1 cellular context compared by ENCODE assay signal in genomic region chr21:43658094-43658725, GRCh38.
TF ChIP-seq lines count a peak whose summit lies in the region.

No MANE protein-coding gene starts in this region.

TF ChIP-seq in K562, 482 proteins besides CTCF, POLR2A, EP300 and RAD21:
- TF ChIP-seq ZC3H4 (CRISPR knock-in tag; IDR thresholded peaks at IDR 0.05; ENCODE audit: borderline replicate concordance): no peak
- TF ChIP-seq ZNF583 (CRISPR knock-in tag; IDR thresholded peaks at IDR 0.05): no peak
- no peak for TF ChIP-seq NCOA4 (IDR thresholded peaks at IDR 0.05; ENCODE audit: partially characterized antibody)
- TF ChIP-seq ZNF12 (CRISPR knock-in tag; IDR thresholded peaks at IDR 0.05): no peak
- TF ChIP-seq FOXM1 (IDR thresholded peaks at IDR 0.05; ENCODE audit: low read depth): no peak
- no peak for TF ChIP-seq FOXM1 (CRISPR knock-in tag; IDR thresholded peaks at IDR 0.05; ENCODE audit: low read depth)
- no peak for TF ChIP-seq BACH1 (tag; IDR thresholded peaks at IDR 0.05)
- TF ChIP-seq ZNF347 (CRISPR knock-in tag; IDR thresholded peaks at IDR 0.05; ENCODE audit: low read depth): no peak
- TF ChIP-seq ZNF175 (CRISPR knock-in tag; IDR thresholded peaks at IDR 0.05; ENCODE audit: low read depth): no peak
- no peak for TF ChIP-seq DNMT1 (IDR thresholded peaks at IDR 0.05)
- 0 out of 2 replicates have a peak, but pooled peaks have one; percentile 10 for TF ChIP-seq ZNF316 (IDR thresholded peaks at IDR 0.05)
- peak; percentile 37 for TF ChIP-seq ZFP36 (IDR thresholded peaks at IDR 0.05; ENCODE audit: low read depth, low read length, partially characterized antibody)
- no peak for TF ChIP-seq ZNF512 (tag; IDR thresholded peaks at IDR 0.05)
- TF ChIP-seq TCF15 (CRISPR knock-in tag; IDR thresholded peaks at IDR 0.05): no peak
- no peak for TF ChIP-seq CREB1 (IDR thresholded peaks at IDR 0.05)
- TF ChIP-seq CREB1 (CRISPR knock-in tag; IDR thresholded peaks at IDR 0.05): no peak
- TF ChIP-seq CEBPG (CRISPR knock-in tag; IDR thresholded peaks at IDR 0.05): no peak
- TF ChIP-seq CEBPG (tag; conservative IDR thresholded peaks at IDR 0.05 in 1 of 2, IDR thresholded peaks at IDR 0.05 in 1 of 2): no peak
- 0 out of 2 replicates have a peak, but pooled peaks have one; percentile 22 for TF ChIP-seq RBM14 (IDR thresholded peaks at IDR 0.05; ENCODE audit: borderline replicate concordance, insufficient read depth, low read depth, low read length)
- no peak for TF ChIP-seq ZHX1 (conservative IDR thresholded peaks at IDR 0.05; ENCODE audit: low read length)
- no peak for TF ChIP-seq NFRKB (IDR thresholded peaks at IDR 0.05; ENCODE audit: low read depth)
- no peak for TF ChIP-seq DDX20 (tag; IDR thresholded peaks at IDR 0.05; ENCODE audit: low read depth)
- no peak for TF ChIP-seq CLOCK (CRISPR knock-in tag; IDR thresholded peaks at IDR 0.05; ENCODE audit: borderline replicate concordance)
- no peak for TF ChIP-seq TAF1 (IDR thresholded peaks at IDR 0.05; ENCODE audit: control insufficient read depth, extremely low read depth, insufficient read depth, low read length, severe bottlenecking)
- TF ChIP-seq DACH1 (IDR thresholded peaks at IDR 0.05; ENCODE audit: partially characterized antibody): no peak
- no peak for TF ChIP-seq HLTF (IDR thresholded peaks at IDR 0.05)
- TF ChIP-seq FOS (IDR thresholded peaks at IDR 0.05; ENCODE audit: extremely low read depth, insufficient read length): no peak
- TF ChIP-seq ZNF121 (CRISPR knock-in tag; conservative IDR thresholded peaks at IDR 0.05): no peak
- no peak for TF ChIP-seq RAD51 (IDR thresholded peaks at IDR 0.05; ENCODE audit: borderline replicate concordance, low read depth)
- no peak for TF ChIP-seq NKRF (IDR thresholded peaks at IDR 0.05; ENCODE audit: borderline replicate concordance)
- no peak for TF ChIP-seq TFAM (CRISPR knock-in tag; conservative IDR thresholded peaks at IDR 0.05)
- no peak for TF ChIP-seq CHD1 (IDR thresholded peaks at IDR 0.05; ENCODE audit: low read length)
- TF ChIP-seq PBX2 (CRISPR knock-in tag; IDR thresholded peaks at IDR 0.05; ENCODE audit: low read depth): no peak
- TF ChIP-seq PBX2 (tag; conservative IDR thresholded peaks at IDR 0.05; ENCODE audit: low read depth): no peak
- TF ChIP-seq PTRF (tag; IDR thresholded peaks at IDR 0.05): no peak
- no peak for TF ChIP-seq ZNF511 (CRISPR knock-in tag; IDR thresholded peaks at IDR 0.05)
- TF ChIP-seq POLR2G (IDR thresholded peaks at IDR 0.05; ENCODE audit: low read depth, low read length): 0 out of 2 replicates have a peak, but pooled peaks have one; percentile 3
- no peak for TF ChIP-seq HSF4 (CRISPR knock-in tag; IDR thresholded peaks at IDR 0.05; ENCODE audit: borderline replicate concordance)
- TF ChIP-seq PTTG1 (tag; IDR thresholded peaks at IDR 0.05; ENCODE audit: low read depth): no peak
TF ChIP-seq in K562: peak in this region for 4.
